Comparison of ENCODE assay signal across 8 cellular contexts in the genomic region with DNA sequence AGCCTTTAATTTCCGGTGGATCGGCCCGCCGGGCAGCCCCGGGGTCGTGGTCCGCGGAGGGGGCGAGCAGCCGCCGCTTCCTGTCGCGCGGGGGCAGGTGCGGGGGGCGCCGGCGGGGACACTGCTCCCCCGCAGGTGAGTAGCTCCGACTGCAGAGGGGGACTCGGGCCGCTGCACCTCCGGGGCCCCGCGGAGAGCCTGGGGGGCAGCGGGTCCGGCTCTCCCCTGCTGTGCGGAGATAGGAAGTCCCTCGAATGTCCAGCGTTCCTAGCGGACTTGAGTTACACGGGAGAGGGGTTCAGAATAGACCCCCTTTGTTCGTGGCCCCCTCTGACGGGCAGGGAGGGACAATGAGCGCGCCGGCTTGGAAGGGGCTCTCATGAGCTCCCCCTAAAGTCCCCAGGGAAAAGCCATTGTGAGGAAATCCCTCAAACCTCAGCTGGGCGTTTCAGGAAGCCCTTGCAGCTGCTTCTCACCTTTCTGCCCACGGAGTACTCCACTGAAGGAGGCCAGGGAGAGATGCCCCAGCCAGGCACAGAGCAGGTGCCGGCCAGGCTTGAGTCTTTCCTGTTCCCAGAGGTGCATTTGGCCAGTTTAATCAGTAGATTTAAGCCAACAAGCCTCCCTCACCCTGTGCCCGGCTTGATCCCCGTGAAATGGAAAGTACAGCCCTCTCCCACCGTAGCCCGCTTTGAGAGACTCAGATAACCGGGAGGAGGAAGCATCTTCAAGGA. TPM values are rescaled to one million over a fixed set of nuclear protein-coding genes. Genes with fewer than 3 reads are reported as not detected.
DNase-seq lines count a peak whose midpoint lies in the region; ATAC-seq and TF ChIP-seq lines count a peak whose summit lies in the region.

No MANE protein-coding gene starts in this region.

- H3K27me3 Mint-ChIP-seq in CD8-positive, alpha-beta memory T cell, result peaks cover 27 to 51% of the 10 kb centered on the region in 2 donors
- H3K27me3 Mint-ChIP-seq in T-cell, result peaks cover 0 to 17% of the 10 kb centered on the region in 2 donors

- peak in 3 of 4 experiments; percentile 33 to 44 (median 37) for ATAC-seq in T-cell (replicated peaks in 1 of 4)
- ATAC-seq in GM18502 (IDR thresholded peaks at IDR 0.05; ENCODE audit: poor library complexity, unreplicated experiment), result no peak

- H3K9ac ChIP-seq in HUES64 (ENCODE audit: low read depth, low read length) (peak overlapping the region; percentile 83), rectal smooth muscle tissue (ENCODE audit: low read length) (peak overlapping the region; percentile 46)

- H3K4me1 ChIP-seq in CD8-positive, alpha-beta memory T cell (ENCODE audit: insufficient read depth, low read length), result peaks cover 12% of the 10 kb centered on the region
- H3K4me1 ChIP-seq in HUES64 (ENCODE audit: insufficient read depth, low read length) (peaks cover 37% of the 10 kb centered on the region), rectal smooth muscle tissue (ENCODE audit: control insufficient read depth, insufficient read depth, low read length) (peaks cover 24% of the 10 kb centered on the region)

- CTCF ChIA-PET in CD8-positive, alpha-beta memory T cell (lab: Charles Lee), result interaction anchor here (0.9 to 1.6 kb wide), 3 partner anchors 31 to 129 kb away, joined by 3 to 4 read pairs (median 4); no protein-coding TSS in a partner anchor
- CTCF ChIA-PET in T-cell (lab: Charles Lee), result interaction anchor here in 1 of 2 donors (0.6 kb wide), 1 partner anchor 577 kb away, joined by 3 read pairs; no protein-coding TSS in a partner anchor

- no peak overlapping the region for H3K27ac ChIP-seq in CD8-positive, alpha-beta memory T cell (ENCODE audit: low read depth, low read length)
- peak overlapping the region; percentile 11 for H3K27ac ChIP-seq in HUES64 (ENCODE audit: low read depth, low read length)
- peak overlapping the region; percentile 90 for H3K27ac ChIP-seq in rectal smooth muscle tissue (ENCODE audit: low read depth, low read length)

- H3K36me3 Mint-ChIP-seq in CD8-positive, alpha-beta memory T cell, result no peaks in the 10 kb centered on the region
- no peaks in the 10 kb centered on the region for H3K36me3 Mint-ChIP-seq in T-cell

- peak; percentile 2 for TF ChIP-seq CTCF in fibroblast of villous mesenchyme (IDR thresholded peaks at IDR 0.05; ENCODE audit: insufficient read depth, low read depth, low read length)

- peak overlapping the region in 4 of 8 donors; percentile 3 to 55 (median 21) for H3K27ac Mint-ChIP-seq in CD8-positive, alpha-beta memory T cell
- peak overlapping the region; percentile 17 to 44 for H3K27ac Mint-ChIP-seq in T-cell

- DNase-seq in CD8-positive, alpha-beta memory T cell, result peak in 2 of 5 donors; percentile 39 to 45
- DNase-seq in T-cell (peak in 3 of 34 experiments; percentile 8 to 26 (median 18)), fibroblast of villous mesenchyme (ENCODE audit: low read depth) (peak; percentile 26), occipital lobe (lab: John Stamatoyannopoulos, UW) (no peak), kidney glomerular epithelial cell (lab: John Stamatoyannopoulos, UW) (no peak)

- POLR2A ChIA-PET in CD8-positive, alpha-beta memory T cell (lab: Charles Lee), result no interaction called here
- POLR2A ChIA-PET in T-cell (lab: Charles Lee), result interaction anchor here in 1 of 2 donors (0.6 kb wide), 1 partner anchor 122 kb away, joined by 6 read pairs; no protein-coding TSS in a partner anchor

- WGBS in HUES64, result 3% methylated on average over 45 of the region's 45 CpGs

- H3K4me1 Mint-ChIP-seq in CD8-positive, alpha-beta memory T cell, result peaks cover 15 to 25% (median 17%) of the 10 kb centered on the region in 3 donors
- peaks cover 23 to 33% (median 32%) of the 10 kb centered on the region in 3 donors for H3K4me1 Mint-ChIP-seq in T-cell

- H3K4me3 ChIP-seq in CD8-positive, alpha-beta memory T cell (ENCODE audit: low read length), result peak overlapping the region; percentile 33
- peak overlapping the region; percentile 68 for H3K4me3 ChIP-seq in HUES64 (ENCODE audit: low read length)
- peak overlapping the region; percentile 63 for H3K4me3 ChIP-seq in fibroblast of villous mesenchyme (ENCODE audit: low read depth, low read length)
- peak overlapping the region; percentile 82 for H3K4me3 ChIP-seq in rectal smooth muscle tissue (ENCODE audit: low read length)

- H3K36me3 ChIP-seq in CD8-positive, alpha-beta memory T cell (ENCODE audit: insufficient read depth, low read length), result no peaks in the 10 kb centered on the region
- H3K36me3 ChIP-seq in HUES64 (ENCODE audit: insufficient read depth, low read length) (no peaks in the 10 kb centered on the region), rectal smooth muscle tissue (ENCODE audit: control insufficient read depth, insufficient read depth, low read length) (no peaks in the 10 kb centered on the region)

- H3K9me3 ChIP-seq in CD8-positive, alpha-beta memory T cell (ENCODE audit: low read length), result no peaks in the 10 kb centered on the region
- no peaks in the 10 kb centered on the region for H3K9me3 ChIP-seq in HUES64 (ENCODE audit: insufficient read depth, low read depth, low read length)

- no peaks in the 10 kb centered on the region for H3K9me3 Mint-ChIP-seq in CD8-positive, alpha-beta memory T cell
- H3K9me3 Mint-ChIP-seq in T-cell, result no peaks in the 10 kb centered on the region

- H3K4me3 Mint-ChIP-seq in CD8-positive, alpha-beta memory T cell, result peak overlapping the region; percentile 35 to 80 (median 74)
- H3K4me3 Mint-ChIP-seq in T-cell, result peak overlapping the region; percentile 59 to 87 (median 70)

- peaks cover 19% of the 10 kb centered on the region for H3K27me3 ChIP-seq in CD8-positive, alpha-beta memory T cell (ENCODE audit: insufficient read depth, low read length, poor library complexity, severe bottlenecking)
- H3K27me3 ChIP-seq in HUES64 (ENCODE audit: insufficient read depth, low read length) (no peaks in the 10 kb centered on the region; the same call in 1 of the 2 replicates), rectal smooth muscle tissue (ENCODE audit: control insufficient read depth, insufficient read depth, low read length) (peaks cover 5% of the 10 kb centered on the region)

RNA-seq across cellular contexts. Expression of gene PDE9A, which starts 0.9 kb away (rescaled TPM):
- total RNA-seq in CD8-positive, alpha-beta memory T cell, result 1 to 10 TPM; 1.5 to 2.6 TPM
- 1.7 TPM for polyA plus RNA-seq in CD8-positive, alpha-beta memory T cell
- 25.6 TPM for polyA plus RNA-seq in HUES64 (2013, experiment 1 of 2)
- polyA plus RNA-seq in HUES64 (2013, experiment 2 of 2), result 34.4 TPM
- total RNA-seq in T-cell, result 10 to 100 TPM; 11.5 to 18.3 (median 16.1) TPM
- total RNA-seq in fibroblast of villous mesenchyme, result 3.9 and 9.5 TPM in 2 replicates
- 16.7 TPM for total RNA-seq in occipital lobe
